Comparison of ENCODE assay signal across 9 cellular contexts in the genomic region with DNA sequence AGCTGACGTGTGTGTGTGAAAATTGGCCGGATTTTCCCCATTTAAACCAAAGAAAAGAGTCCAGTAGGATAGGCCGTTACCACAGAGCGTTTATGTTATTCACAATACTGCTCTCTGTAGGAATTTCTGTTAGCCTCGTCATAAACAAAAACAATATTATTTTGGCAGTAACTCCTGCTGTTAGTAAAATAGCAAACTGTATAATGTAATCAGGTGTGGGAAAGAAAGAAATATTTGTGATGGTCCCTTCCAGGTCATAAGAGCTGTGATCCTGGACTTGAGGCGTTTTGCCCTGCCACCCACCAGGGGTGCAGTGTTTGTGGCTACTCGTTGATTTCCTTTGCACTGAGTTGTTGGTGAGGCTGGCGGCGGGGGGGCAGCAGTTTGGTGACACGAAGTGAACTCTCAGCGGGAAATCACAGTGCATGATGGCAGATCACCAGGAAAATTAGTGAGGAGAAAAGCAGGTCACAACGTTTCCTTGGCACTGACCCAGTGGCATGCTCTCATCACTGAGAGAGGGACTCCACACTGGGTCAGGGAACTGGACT. TPM values are rescaled to one million over a fixed set of nuclear protein-coding genes. Genes with fewer than 3 reads are reported as not detected.
DNase-seq lines count a peak whose midpoint lies in the region; ATAC-seq and TF ChIP-seq lines count a peak whose summit lies in the region.
"Had no signal": no experiment of that assay in that cellular context is flagged by ENCODE, and none has a peak within 500 bp of the region (broad histone marks: within the 10 kb centered on the region; RNA-seq: fewer than 3 reads in every experiment).

No MANE protein-coding gene starts in this region.

- H3K27ac ChIP-seq in brain microvascular endothelial cell (no peak overlapping the region), urinary bladder (ENCODE audit: low read depth) (no peak overlapping the region)

- POLR2A ChIA-PET in activated CD4-positive, alpha-beta T cell treated with anti-CD3 and anti-CD28 coated beads for 36 hours (lab: Charles Lee), result interaction anchor here (1.0 kb wide), 1 partner anchor 124 kb away, joined by 3 read pairs; no protein-coding TSS in a partner anchor
- POLR2A ChIA-PET in activated CD4-positive, alpha-beta T cell treated with anti-CD3 and anti-CD28 coated beads, Interleukin-2, amount 10 ng/mL, durations not matched to agents 7 days and 5 days (lab: Charles Lee), result no interaction called here

- peak; percentile 17 for DNase-seq in activated CD4-positive, alpha-beta T cell treated with anti-CD3 and anti-CD28 coated beads for 36 hours
- DNase-seq in activated CD4-positive, alpha-beta T cell treated with anti-CD3 and anti-CD28 coated beads, Interleukin-2, amount 10 ng/mL, durations not matched to agents 7 days and 5 days, result no peak
- no peak for DNase-seq in brain microvascular endothelial cell
- no peak for DNase-seq in mesothelial cell of epicardium (ENCODE audit: low spot score in 2 of 2, unreplicated experiment in 2 of 2)
- no peak for DNase-seq in activated CD4-positive, CD25-positive, alpha-beta regulatory T cell (lab: John Stamatoyannopoulos, UW)
- no peak for DNase-seq in EL

- no peak overlapping the region for H3K27ac Mint-ChIP-seq in activated CD4-positive, alpha-beta T cell treated with anti-CD3 and anti-CD28 coated beads for 36 hours
- no peak overlapping the region for H3K27ac Mint-ChIP-seq in activated CD4-positive, alpha-beta T cell treated with anti-CD3 and anti-CD28 coated beads, Interleukin-2, amount 10 ng/mL, durations not matched to agents 7 days and 5 days
- peak overlapping the region; percentile 54 for H3K27ac Mint-ChIP-seq in mesothelial cell of epicardium
- H3K27ac Mint-ChIP-seq: activated naive CD4-positive, alpha-beta T cell treated with anti-CD3 and anti-CD28 coated beads, Interleukin-2, amount 50 U/mL, for 24 hours had no signal

- no peaks in the 10 kb centered on the region for H3K36me3 ChIP-seq in brain microvascular endothelial cell (replicated peaks)
- H3K36me3 ChIP-seq in urinary bladder (ENCODE audit: insufficient read depth), result no peaks in the 10 kb centered on the region

- no peaks in the 10 kb centered on the region for H3K27me3 Mint-ChIP-seq in activated CD4-positive, alpha-beta T cell treated with anti-CD3 and anti-CD28 coated beads for 36 hours
- no peaks in the 10 kb centered on the region for H3K27me3 Mint-ChIP-seq in activated CD4-positive, alpha-beta T cell treated with anti-CD3 and anti-CD28 coated beads, Interleukin-2, amount 10 ng/mL, durations not matched to agents 7 days and 5 days
- H3K27me3 Mint-ChIP-seq in mesothelial cell of epicardium (ENCODE audit: low read depth), result no peaks in the 10 kb centered on the region
- H3K27me3 Mint-ChIP-seq: activated naive CD4-positive, alpha-beta T cell treated with anti-CD3 and anti-CD28 coated beads, Interleukin-2, amount 50 U/mL, for 24 hours had no signal

- TF ChIP-seq CTCF in brain microvascular endothelial cell (IDR thresholded peaks at IDR 0.05; ENCODE audit: low read depth, low read length, missing control alignments), result peak; percentile 28
- TF ChIP-seq CTCF in mesothelial cell of epicardium (IDR thresholded peaks at IDR 0.05; ENCODE audit: unreplicated experiment), result no peak

- no peaks in the 10 kb centered on the region for H3K27me3 ChIP-seq in brain microvascular endothelial cell (replicated peaks)

- WGBS in urinary bladder, result 27% methylated on average over 12 of the region's 12 CpGs

- H3K4me3 ChIP-seq in brain microvascular endothelial cell (ENCODE audit: low read depth, low read length) (no peak overlapping the region), urinary bladder (ENCODE audit: low read depth, low read length) (peak overlapping the region; percentile 27)

- no peaks in the 10 kb centered on the region for H3K36me3 Mint-ChIP-seq in activated CD4-positive, alpha-beta T cell treated with anti-CD3 and anti-CD28 coated beads for 36 hours (ENCODE audit: low read depth)
- no peaks in the 10 kb centered on the region for H3K36me3 Mint-ChIP-seq in activated CD4-positive, alpha-beta T cell treated with anti-CD3 and anti-CD28 coated beads, Interleukin-2, amount 10 ng/mL, durations not matched to agents 7 days and 5 days (ENCODE audit: low read depth)
- peaks cover 5% of the 10 kb centered on the region for H3K36me3 Mint-ChIP-seq in mesothelial cell of epicardium
- H3K36me3 Mint-ChIP-seq: activated naive CD4-positive, alpha-beta T cell treated with anti-CD3 and anti-CD28 coated beads, Interleukin-2, amount 50 U/mL, for 24 hours had no signal

- peaks cover 32% of the 10 kb centered on the region for H3K4me1 Mint-ChIP-seq in activated CD4-positive, alpha-beta T cell treated with anti-CD3 and anti-CD28 coated beads for 36 hours
- H3K4me1 Mint-ChIP-seq in activated CD4-positive, alpha-beta T cell treated with anti-CD3 and anti-CD28 coated beads, Interleukin-2, amount 10 ng/mL, durations not matched to agents 7 days and 5 days, result peaks cover 24% of the 10 kb centered on the region
- peaks cover 50% of the 10 kb centered on the region for H3K4me1 Mint-ChIP-seq in mesothelial cell of epicardium

- in situ Hi-C loops in brain microvascular endothelial cell (cut with HindIII; ENCODE audit: low pct_ligation_motif_present, low sequenced_read_pairs), result no loop called here

- intact Hi-C loops in activated CD4-positive, alpha-beta T cell treated with anti-CD3 and anti-CD28 coated beads for 36 hours (cut with DNase I, micrococcal nuclease), result no loop called here

- CTCF ChIA-PET in activated CD4-positive, alpha-beta T cell treated with anti-CD3 and anti-CD28 coated beads for 36 hours (lab: Charles Lee), result no interaction called here
- CTCF ChIA-PET in activated CD4-positive, alpha-beta T cell treated with anti-CD3 and anti-CD28 coated beads, Interleukin-2, amount 10 ng/mL, durations not matched to agents 7 days and 5 days (lab: Charles Lee), result interaction anchor here (1.0 kb wide), 1 partner anchor 11 kb away, joined by 4 read pairs; no protein-coding TSS in a partner anchor

- H3K4me3 Mint-ChIP-seq in activated CD4-positive, alpha-beta T cell treated with anti-CD3 and anti-CD28 coated beads for 36 hours, result no peak overlapping the region
- H3K4me3 Mint-ChIP-seq in activated CD4-positive, alpha-beta T cell treated with anti-CD3 and anti-CD28 coated beads, Interleukin-2, amount 10 ng/mL, durations not matched to agents 7 days and 5 days, result no peak overlapping the region
- peak overlapping the region; percentile 79 for H3K4me3 Mint-ChIP-seq in mesothelial cell of epicardium
- H3K4me3 Mint-ChIP-seq: activated naive CD4-positive, alpha-beta T cell treated with anti-CD3 and anti-CD28 coated beads, Interleukin-2, amount 50 U/mL, for 24 hours had no signal

- no peaks in the 10 kb centered on the region for H3K9me3 Mint-ChIP-seq in activated CD4-positive, alpha-beta T cell treated with anti-CD3 and anti-CD28 coated beads for 36 hours (ENCODE audit: low read depth)
- no peaks in the 10 kb centered on the region for H3K9me3 Mint-ChIP-seq in activated CD4-positive, alpha-beta T cell treated with anti-CD3 and anti-CD28 coated beads, Interleukin-2, amount 10 ng/mL, durations not matched to agents 7 days and 5 days
- no peaks in the 10 kb centered on the region for H3K9me3 Mint-ChIP-seq in mesothelial cell of epicardium
- H3K9me3 Mint-ChIP-seq: activated naive CD4-positive, alpha-beta T cell treated with anti-CD3 and anti-CD28 coated beads, Interleukin-2, amount 50 U/mL, for 24 hours had no signal

- H3K4me1 ChIP-seq in urinary bladder (ENCODE audit: insufficient read depth), result peaks cover 5% of the 10 kb centered on the region

- ATAC-seq in activated CD4-positive, alpha-beta T cell treated with anti-CD3 and anti-CD28 coated beads for 36 hours, result no peak
- no peak for ATAC-seq in HG03280 (IDR thresholded peaks at IDR 0.05; ENCODE audit: unreplicated experiment)

RNA-seq across cellular contexts. Expression of gene EEPD1, which starts 2.8 kb away (rescaled TPM):
- total RNA-seq in activated CD4-positive, alpha-beta T cell treated with anti-CD3 and anti-CD28 coated beads for 36 hours, result 1 to 10 TPM; 1.3 TPM
- total RNA-seq in activated CD4-positive, alpha-beta T cell treated with anti-CD3 and anti-CD28 coated beads, Interleukin-2, amount 10 ng/mL, durations not matched to agents 7 days and 5 days, result 10 to 100 TPM; 11.9 to 13.8 TPM
- 18.0 to 21.8 TPM (median 20.1 TPM) in 3 replicates for total RNA-seq in mesothelial cell of epicardium
- 9.7 TPM for total RNA-seq in urinary bladder
- polyA plus RNA-seq in urinary bladder, result 18.4 TPM
